8 cellular contexts compared by ENCODE assay signal in the genomic region with DNA sequence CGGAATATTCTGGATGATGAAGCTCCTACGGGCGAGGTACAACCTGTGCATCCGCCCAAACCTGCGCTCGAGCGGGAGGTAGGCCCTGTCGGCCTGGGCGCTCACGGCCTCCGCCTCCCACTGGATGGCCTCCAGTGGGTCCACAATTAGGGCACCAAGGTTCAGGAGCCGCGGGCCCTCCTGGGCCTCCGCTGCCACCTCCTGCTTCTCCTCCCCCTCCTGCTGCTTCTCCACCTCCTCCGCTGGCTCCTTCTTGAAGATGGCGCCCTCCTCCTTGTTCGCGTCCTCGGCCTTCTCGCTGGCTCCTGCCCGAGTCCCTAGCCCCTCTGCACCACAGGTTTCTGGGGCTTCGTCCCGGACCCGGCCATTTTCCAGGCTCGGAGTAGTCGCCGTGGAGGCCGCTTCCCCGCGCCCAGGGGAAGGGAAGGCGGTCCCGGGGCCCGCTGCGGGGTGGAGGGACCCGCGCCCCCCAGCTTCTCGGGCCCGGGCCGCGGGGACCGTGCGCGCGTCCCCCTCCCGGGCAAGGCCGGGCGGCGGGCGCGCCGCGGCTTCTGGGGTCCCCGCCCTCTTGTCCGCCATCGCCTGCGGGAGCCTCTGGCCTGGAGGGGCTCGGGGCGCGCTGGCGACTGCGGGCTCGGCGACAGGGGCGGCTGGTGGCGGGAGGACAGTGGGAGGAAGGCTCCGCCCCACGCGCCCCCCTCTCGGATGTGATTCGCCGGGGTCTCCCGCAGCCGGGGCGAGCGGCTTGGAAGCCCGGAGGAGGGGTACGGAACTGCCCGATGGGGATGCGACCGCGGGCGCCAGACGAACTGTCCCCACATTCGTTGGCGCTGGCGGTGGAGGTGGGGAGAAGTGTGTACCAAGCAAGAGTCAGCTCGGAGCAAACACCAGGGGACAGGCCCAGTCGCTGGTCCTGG. TPM values are rescaled to one million over a fixed set of nuclear protein-coding genes. Genes with fewer than 3 reads are reported as not detected.
DNase-seq lines count a peak whose midpoint lies in the region; ATAC-seq and TF ChIP-seq lines count a peak whose summit lies in the region.

No MANE protein-coding gene starts in this region.

- H3K27me3 ChIP-seq in PC-3 (ENCODE audit: low read length) (no peaks in the 10 kb centered on the region), right atrium auricular region (no peaks in the 10 kb centered on the region)

- no peaks in the 10 kb centered on the region for H3K9me3 Mint-ChIP-seq in progenitor cell of endocrine pancreas (ENCODE audit: low read depth)

- H3K4me3 ChIP-seq in PC-3 (ENCODE audit: low read length) = peak overlapping the region; percentile 76
- peak overlapping the region; percentile 65 to 68 for H3K4me3 ChIP-seq in right atrium auricular region

- TF ChIP-seq CTCF in PC-3 (conservative IDR thresholded peaks at IDR 0.05; ENCODE audit: low read depth, low read length) (no peak), right atrium auricular region (IDR thresholded peaks at IDR 0.05) (no peak), progenitor cell of endocrine pancreas (IDR thresholded peaks at IDR 0.05; ENCODE audit: unreplicated experiment) (no peak)

- H3K27ac ChIP-seq in PC-3 (ENCODE audit: low read length) = no peak overlapping the region
- H3K27ac ChIP-seq in right atrium auricular region = peak overlapping the region; percentile 68 to 74

- peak overlapping the region; percentile 75 for H3K9ac ChIP-seq in PC-3 (ENCODE audit: low read length)

- peak overlapping the region; percentile 88 for H3K4me2 ChIP-seq in PC-3 (ENCODE audit: low read length)

- H3K4me1 ChIP-seq in PC-3 (ENCODE audit: insufficient read depth, low read length) = peaks cover 7% of the 10 kb centered on the region
- H3K4me1 ChIP-seq in right atrium auricular region = peaks cover 0 to 47% of the 10 kb centered on the region in 2 donors

- BruUV-seq in PC-3 (replicated peaks; lab: Mats Ljungman, UMichigan) = TSS peak; percentile 73

- peak overlapping the region; percentile 94 for H3K27ac Mint-ChIP-seq in progenitor cell of endocrine pancreas

- H4K20me1 ChIP-seq in PC-3 (ENCODE audit: low read length) = no peaks in the 10 kb centered on the region

- ATAC-seq in PC-3 (peak; percentile 66), GM19328 (IDR thresholded peaks at IDR 0.05; ENCODE audit: unreplicated experiment) (no peak), HG03342 (IDR thresholded peaks at IDR 0.05; ENCODE audit: unreplicated experiment) (no peak)

- H3K9me2 ChIP-seq in PC-3 (replicated peaks; ENCODE audit: low read length) = no peaks in the 10 kb centered on the region

- CTCF ChIA-PET in PC-3 (lab: Charles Lee) = no interaction called here

- no peaks in the 10 kb centered on the region for H3F3A ChIP-seq in PC-3 (ENCODE audit: low read length, unreplicated experiment)

- no peaks in the 10 kb centered on the region for H3K79me2 ChIP-seq in PC-3 (ENCODE audit: low read length)

- no peaks in the 10 kb centered on the region for H3K27me3 Mint-ChIP-seq in progenitor cell of endocrine pancreas

- no peaks in the 10 kb centered on the region for H3K36me3 ChIP-seq in PC-3 (ENCODE audit: low read depth, low read length)
- no peaks in the 10 kb centered on the region for H3K36me3 ChIP-seq in right atrium auricular region

- H3K36me3 Mint-ChIP-seq in progenitor cell of endocrine pancreas (ENCODE audit: insufficient read depth) = peaks cover 9% of the 10 kb centered on the region

- peak overlapping the region; percentile 91 for H2AFZ ChIP-seq in PC-3 (ENCODE audit: low read length)

- POLR2A ChIA-PET in PC-3 (lab: Charles Lee; ENCODE audit: unreplicated experiment) = no interaction called here

- H3K9me3 ChIP-seq in PC-3 (ENCODE audit: low read length) = no peaks in the 10 kb centered on the region
- no peaks in the 10 kb centered on the region for H3K9me3 ChIP-seq in right atrium auricular region

- DNase-seq in ELR (ENCODE audit: low read depth) (peak; percentile 50), PC-3 (no peak), amniotic epithelial cell (ENCODE audit: low read depth) (peak; percentile 35), right atrium auricular region (ENCODE audit: low spot score) (peak; percentile 68), progenitor cell of endocrine pancreas (ENCODE audit: low spot score, unreplicated experiment) (peak; percentile 66), A172 (ENCODE audit: low spot score) (no peak)

- intact Hi-C loops in PC-3 (cut with micrococcal nuclease) = no loop called here

- peaks cover 21% of the 10 kb centered on the region for H3K4me1 Mint-ChIP-seq in progenitor cell of endocrine pancreas (ENCODE audit: low read depth)

- peak overlapping the region; percentile 81 for H3K4me3 Mint-ChIP-seq in progenitor cell of endocrine pancreas (ENCODE audit: low read depth)

RNA-seq across cellular contexts. Expression of gene PLAGL2, which starts 17.6 kb away (rescaled TPM):
- 4.4 and 6.2 TPM in 2 replicates for total RNA-seq in PC-3 (2014; rRNA removed)
- total RNA-seq in right atrium auricular region = 1 to 10 TPM; 7.0 to 8.1 TPM
- total RNA-seq in progenitor cell of endocrine pancreas = 57.1 and 59.3 TPM in 2 replicates
- total RNA-seq in A172 (2014; rRNA removed; shearing (Covaris generic)) = 3.7 and 4.6 TPM in 2 replicates

RNA-seq across cellular contexts. Expression of gene POFUT1, which starts 17.7 kb away (rescaled TPM):
- total RNA-seq in PC-3 (2014; rRNA removed) = 41.9 and 56.3 TPM in 2 replicates
- 10 to 100 TPM; 26.8 to 31.6 TPM for total RNA-seq in right atrium auricular region
- 48.7 and 49.8 TPM in 2 replicates for total RNA-seq in progenitor cell of endocrine pancreas
- 59.5 and 60.8 TPM in 2 replicates for total RNA-seq in A172 (2014; rRNA removed; shearing (Covaris generic))

Comparison
In these comparisons a context has a peak if more than half of its experiments do, and no peak if none do; other contexts are left out.
1. DNase-seq: peak in ELR (single experiment), amniotic epithelial cell (single experiment), right atrium auricular region (single experiment) and progenitor cell of endocrine pancreas (single experiment); none in PC-3 (single experiment) and A172 (single experiment).